Comparison of ENCODE assay signal across 8 cellular contexts in the genomic region with DNA sequence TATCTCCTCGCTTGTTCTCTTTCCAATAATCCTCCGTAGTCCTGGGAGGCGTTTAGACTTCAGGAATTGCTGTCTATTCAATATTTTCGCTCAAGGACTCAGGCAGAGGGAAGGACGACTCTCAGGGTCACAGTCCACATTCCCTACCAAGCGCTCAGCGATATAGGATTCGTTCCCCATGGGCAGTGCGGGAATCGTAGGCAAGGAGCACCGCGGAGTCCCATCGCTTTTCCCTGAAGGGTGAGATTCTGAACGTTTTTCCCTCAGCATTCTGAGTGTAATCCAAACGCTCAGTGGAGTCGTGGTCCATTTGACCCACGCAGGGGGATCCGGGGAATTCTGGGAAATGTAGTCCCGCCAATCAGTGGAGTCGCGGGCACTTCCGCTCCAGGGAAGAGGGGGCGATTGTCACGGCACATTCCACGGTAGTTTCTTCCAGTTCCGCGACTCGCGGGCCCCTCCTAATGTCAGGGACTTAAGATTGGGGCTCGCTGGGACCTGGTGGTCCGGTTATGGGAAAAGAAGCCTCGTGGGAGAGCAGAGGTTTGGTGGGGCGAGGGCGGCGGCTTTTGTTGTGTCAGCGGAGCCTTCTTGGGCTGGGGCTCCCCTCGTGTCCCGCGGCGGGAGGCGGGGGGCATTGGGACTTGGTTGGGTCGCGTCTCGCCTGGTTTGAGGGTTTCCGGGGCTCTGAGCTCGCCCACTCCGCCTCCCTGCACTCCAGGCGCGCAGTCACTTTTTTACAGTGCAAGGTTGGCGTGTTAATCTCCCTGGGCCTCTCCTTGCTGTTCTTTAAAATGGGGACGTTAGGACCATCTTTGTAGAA. TPM values are rescaled to one million over a fixed set of nuclear protein-coding genes. Genes with fewer than 3 reads are reported as not detected.
A peak's percentile ranks its signal among the peaks of the same experiment; 100 is the strongest.
DNase-seq lines count a peak whose midpoint lies in the region; ATAC-seq lines count a peak whose summit lies in the region.

A gene (plus strand): TSS at position 364 of the 823 bp plus-strand sequence. CDS start 3,079 bp downstream, outside the sequence.

- in situ Hi-C loops in G401 (cut with HindIII; ENCODE audit: low sequenced_read_pairs) = no loop called here

- ATAC-seq in HG02623 (IDR thresholded peaks at IDR 0.05; ENCODE audit: unreplicated experiment) = peak; percentile 58

- DNase-seq in G401 (ENCODE audit: low spot score) (peak; percentile 94), NCI-H2171 (lab: John Stamatoyannopoulos, UW) (peak; percentile 76), iris pigment epithelial cell (ENCODE audit: low read depth) (peak; percentile 82), smooth muscle cell of the brain vasculature (ENCODE audit: low read depth, low spot score) (peak; percentile 41)
- DNase-seq in activated CD4-positive, CD25-positive, alpha-beta regulatory T cell treated with anti-CD3 and anti-CD28 coated beads, Interleukin-2, amount 50 U/mL, for 16 hours (ENCODE audit: low read depth, low spot score) = peak; percentile 42
- DNase-seq in central memory CD4-positive, alpha-beta T cell = peak; percentile 53
- DNase-seq in NK-92 treated with Interleukin-12 subunit alpha and Interleukin-12 subunit beta, amount 100 ng/mL, for 24 hours (lab: John Stamatoyannopoulos, UW) = no peak

RNA-seq across cellular contexts. Expression of the gene that starts here (rescaled TPM):
- 0.03 TPM in 1 of 2 replicates, not detected in the other for total RNA-seq in G401 (2014; rRNA removed; shearing (Covaris generic))

Comparison
In these comparisons a context has a peak if more than half of its experiments do, and no peak if none do; other contexts are left out.
1. Peak in DNase-seq in G401; RNA of the gene not detected or under 1 TPM.